In the genomic region with DNA sequence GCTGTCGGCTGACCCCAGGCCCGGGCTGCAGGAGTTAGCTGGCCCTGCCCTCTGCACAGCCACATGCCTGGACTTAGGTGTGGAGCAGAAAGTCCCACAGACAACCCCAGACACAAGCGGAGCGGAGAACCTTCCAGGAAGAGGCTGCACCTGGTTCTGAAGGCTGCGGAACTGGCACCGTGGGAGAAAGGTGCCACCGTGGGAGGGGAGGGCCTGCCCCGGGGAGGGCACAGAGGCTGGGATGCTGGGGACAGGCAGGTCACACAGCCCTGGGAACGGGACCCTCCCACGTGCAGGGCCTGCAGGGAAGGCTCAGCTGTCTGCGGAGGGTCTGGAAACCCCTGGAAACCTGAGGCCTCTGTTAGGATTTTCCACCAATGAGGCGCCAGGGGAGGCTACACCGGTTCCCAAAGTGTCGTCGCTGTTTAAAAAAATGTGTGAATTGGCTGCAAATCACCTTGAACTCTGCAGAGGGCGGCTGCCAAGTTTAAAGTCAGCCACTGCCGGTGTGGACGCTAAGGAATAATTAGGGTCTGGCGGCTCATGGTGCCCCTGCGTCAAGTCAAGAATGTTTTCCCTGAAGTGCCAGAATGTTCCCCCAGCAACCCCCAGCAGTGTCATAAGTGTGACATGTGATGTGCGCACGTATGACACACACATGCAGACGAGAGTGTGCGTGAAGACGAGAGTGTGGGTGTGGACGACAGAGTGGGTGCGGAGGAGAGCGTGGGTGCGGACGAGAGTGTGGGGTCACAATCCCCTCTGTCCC, we compare ENCODE assay signal across 1 cellular context.
A peak's percentile ranks its signal among the peaks of the same experiment; 100 is the strongest.
TF ChIP-seq lines count a peak whose summit lies in the region.

No MANE protein-coding gene starts in this region.

TF ChIP-seq in GM12878, 131 proteins besides CTCF, POLR2A, EP300 and RAD21:
- TF ChIP-seq, protein P1, sequence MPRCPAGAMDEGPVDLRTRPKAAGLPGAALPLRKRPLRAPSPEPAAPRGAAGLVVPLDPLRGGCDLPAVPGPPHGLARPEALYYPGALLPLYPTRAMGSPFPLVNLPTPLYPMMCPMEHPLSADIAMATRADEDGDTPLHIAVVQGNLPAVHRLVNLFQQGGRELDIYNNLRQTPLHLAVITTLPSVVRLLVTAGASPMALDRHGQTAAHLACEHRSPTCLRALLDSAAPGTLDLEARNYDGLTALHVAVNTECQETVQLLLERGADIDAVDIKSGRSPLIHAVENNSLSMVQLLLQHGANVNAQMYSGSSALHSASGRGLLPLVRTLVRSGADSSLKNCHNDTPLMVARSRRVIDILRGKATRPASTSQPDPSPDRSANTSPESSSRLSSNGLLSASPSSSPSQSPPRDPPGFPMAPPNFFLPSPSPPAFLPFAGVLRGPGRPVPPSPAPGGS (IDR thresholded peaks at IDR 0.05; ENCODE audit: borderline replicate concordance, insufficient read depth, low read depth, low read length, poor library complexity, severe bottlenecking), result peak; percentile 89
- no peak for TF ChIP-seq JUNB (IDR thresholded peaks at IDR 0.05)
- TF ChIP-seq, protein P2, sequence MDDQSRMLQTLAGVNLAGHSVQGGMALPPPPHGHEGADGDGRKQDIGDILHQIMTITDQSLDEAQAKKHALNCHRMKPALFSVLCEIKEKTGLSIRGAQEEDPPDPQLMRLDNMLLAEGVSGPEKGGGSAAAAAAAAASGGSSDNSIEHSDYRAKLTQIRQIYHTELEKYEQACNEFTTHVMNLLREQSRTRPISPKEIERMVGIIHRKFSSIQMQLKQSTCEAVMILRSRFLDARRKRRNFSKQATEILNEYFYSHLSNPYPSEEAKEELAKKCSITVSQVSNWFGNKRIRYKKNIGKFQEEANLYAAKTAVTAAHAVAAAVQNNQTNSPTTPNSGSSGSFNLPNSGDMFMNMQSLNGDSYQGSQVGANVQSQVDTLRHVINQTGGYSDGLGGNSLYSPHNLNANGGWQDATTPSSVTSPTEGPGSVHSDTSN (IDR thresholded peaks at IDR 0.05; ENCODE audit: insufficient replicate concordance, low read depth, low read length), result peak; percentile 55
